Comparison of ENCODE assay signal across 9 cellular contexts in the genomic region with DNA sequence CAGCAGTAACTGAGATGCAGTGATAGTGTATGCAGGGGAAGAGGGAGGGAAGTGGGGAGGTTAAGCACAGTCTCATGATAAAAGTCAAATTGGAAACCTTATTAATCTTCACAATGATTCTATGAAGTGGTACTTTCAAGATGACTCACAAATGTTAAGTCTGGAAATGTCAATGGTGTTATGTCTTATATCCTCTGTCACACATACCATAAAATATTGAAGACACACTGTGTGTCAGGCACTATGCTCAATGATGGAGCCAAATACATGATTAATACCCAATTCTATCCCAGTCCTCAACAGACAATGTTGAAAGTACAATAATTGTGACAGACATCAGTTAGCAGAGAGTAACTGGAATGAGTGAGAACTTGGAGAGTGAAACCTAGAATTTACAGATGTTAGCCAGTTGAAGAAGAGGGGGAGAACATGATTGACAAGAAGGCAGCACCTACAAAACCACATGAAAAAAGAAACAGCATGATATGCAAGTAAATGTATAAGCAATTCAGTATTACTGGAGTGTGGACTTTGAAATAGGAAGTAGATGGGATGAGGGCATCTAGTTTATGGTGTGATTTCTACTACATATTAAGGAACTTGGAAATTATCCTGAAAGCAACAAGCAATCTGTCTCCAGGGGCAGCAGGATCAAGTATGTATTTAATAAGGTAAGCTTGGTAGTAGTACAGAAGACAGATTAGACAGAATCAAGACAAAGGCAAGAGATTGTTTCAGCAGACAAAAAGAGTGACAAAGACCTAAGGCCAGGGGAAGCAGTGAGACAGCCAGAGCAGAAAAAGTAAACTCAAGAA.
DNase-seq lines count a peak whose midpoint lies in the region; ATAC-seq and TF ChIP-seq lines count a peak whose summit lies in the region.
"Had no signal": no experiment of that assay in that cellular context is flagged by ENCODE, and none has a peak within 500 bp of the region (broad histone marks: within the 10 kb centered on the region; RNA-seq: fewer than 3 reads in every experiment).

No MANE protein-coding gene starts in this region.

- H3K36me3 ChIP-seq in neural progenitor cell, result no peaks in the 10 kb centered on the region

- peak; percentile 62 for ATAC-seq in GM19043 (IDR thresholded peaks at IDR 0.05; ENCODE audit: low read depth, unreplicated experiment)
- ATAC-seq in HG02678 (IDR thresholded peaks at IDR 0.05; ENCODE audit: unreplicated experiment), result peak; percentile 54

- no peaks in the 10 kb centered on the region for H3K79me2 ChIP-seq in neural progenitor cell (ENCODE audit: low read depth)

- no peak overlapping the region for H3K4me2 ChIP-seq in neural progenitor cell

- no peaks in the 10 kb centered on the region for H4K20me1 ChIP-seq in neural progenitor cell (ENCODE audit: low read depth)

- TF ChIP-seq CTCF in neural progenitor cell (IDR thresholded peaks at IDR 0.05), result no peak
- TF ChIP-seq CTCF in foreskin fibroblast (IDR thresholded peaks at IDR 0.05; ENCODE audit: low read depth, low read length), result no peak
- TF ChIP-seq CTCF in chondrocyte (IDR thresholded peaks at IDR 0.05), result no peak

- peaks cover 16% of the 10 kb centered on the region for H3K4me1 Mint-ChIP-seq in T-helper 2 cell treated with Interferon-gamma antibody and Interleukin-4, amounts not matched to agents 5 μg/mL and 100 μg/mL, for 36 hours (ENCODE audit: low read depth)
- H3K4me1 Mint-ChIP-seq in neural progenitor cell (peaks cover 2% of the 10 kb centered on the region), chondrocyte (ENCODE audit: low read depth) (peaks cover 6% of the 10 kb centered on the region)

- H3K27me3 ChIP-seq in neural progenitor cell, result no peaks in the 10 kb centered on the region
- H3K27me3 ChIP-seq: testis had no signal

- H3K9ac ChIP-seq in neural progenitor cell, result no peak overlapping the region

- H3K4me3 ChIP-seq in neural progenitor cell (no peak overlapping the region), foreskin fibroblast (ENCODE audit: low read depth in 1 of 2, low read length in 2 of 2) (no peak overlapping the region)
- H3K4me3 ChIP-seq: testis had no signal

- H3K27ac Mint-ChIP-seq in T-helper 2 cell treated with Interferon-gamma antibody and Interleukin-4, amounts not matched to agents 5 μg/mL and 100 μg/mL, for 36 hours, result peak overlapping the region; percentile 2
- H3K27ac Mint-ChIP-seq in neural progenitor cell, result peak overlapping the region; percentile 15
- no peak overlapping the region for H3K27ac Mint-ChIP-seq in chondrocyte (ENCODE audit: unreplicated experiment)

- no peaks in the 10 kb centered on the region for H3K9me3 Mint-ChIP-seq in T-helper 2 cell treated with Interferon-gamma antibody and Interleukin-4, amounts not matched to agents 5 μg/mL and 100 μg/mL, for 36 hours
- H3K9me3 Mint-ChIP-seq in neural progenitor cell (no peaks in the 10 kb centered on the region), chondrocyte (ENCODE audit: low read depth) (peaks cover under 1% of the 10 kb centered on the region)

- DNase-seq in T-helper 2 cell treated with Interferon-gamma antibody and Interleukin-4, amounts not matched to agents 5 μg/mL and 100 μg/mL, for 36 hours (ENCODE audit: low spot score), result no peak
- DNase-seq in neural progenitor cell (ENCODE audit: low spot score), result peak; percentile 9
- no peak for DNase-seq in T1000 (lab: John Stamatoyannopoulos, UW)
- DNase-seq in foreskin fibroblast, result no peak
- DNase-seq in chondrocyte (ENCODE audit: low spot score), result no peak
- DNase-seq: SHP77, testis had no signal

- H3K4me3 Mint-ChIP-seq in T-helper 2 cell treated with Interferon-gamma antibody and Interleukin-4, amounts not matched to agents 5 μg/mL and 100 μg/mL, for 36 hours, result no peak overlapping the region
- H3K4me3 Mint-ChIP-seq in neural progenitor cell (no peak overlapping the region), chondrocyte (ENCODE audit: unreplicated experiment) (no peak overlapping the region)

- H2AFZ ChIP-seq in neural progenitor cell (replicated peaks), result no peak overlapping the region

- no peaks in the 10 kb centered on the region for H3K27me3 Mint-ChIP-seq in T-helper 2 cell treated with Interferon-gamma antibody and Interleukin-4, amounts not matched to agents 5 μg/mL and 100 μg/mL, for 36 hours (ENCODE audit: low read depth)
- H3K27me3 Mint-ChIP-seq in neural progenitor cell (ENCODE audit: insufficient read depth, low read depth) (no peaks in the 10 kb centered on the region), chondrocyte (ENCODE audit: low read depth) (no peaks in the 10 kb centered on the region)

- no peaks in the 10 kb centered on the region for H3K9me3 ChIP-seq in neural progenitor cell (ENCODE audit: low read depth)
- H3K9me3 ChIP-seq: testis had no signal

- H3K4me1 ChIP-seq in neural progenitor cell, result peaks cover 2% of the 10 kb centered on the region
- H3K4me1 ChIP-seq: testis had no signal

- H3K36me3 Mint-ChIP-seq in T-helper 2 cell treated with Interferon-gamma antibody and Interleukin-4, amounts not matched to agents 5 μg/mL and 100 μg/mL, for 36 hours (ENCODE audit: low read depth), result peaks cover 36% of the 10 kb centered on the region
- H3K36me3 Mint-ChIP-seq in neural progenitor cell (peaks cover 17% of the 10 kb centered on the region), chondrocyte (ENCODE audit: low read depth) (peaks cover 18% of the 10 kb centered on the region)

- no peaks in the 10 kb centered on the region for H3F3A ChIP-seq in neural progenitor cell (ENCODE audit: low read depth)

- no peak overlapping the region for H3K27ac ChIP-seq in neural progenitor cell
- H3K27ac ChIP-seq: testis had no signal
